ENCODE assay signal across 1 cellular context in the genomic region with DNA sequence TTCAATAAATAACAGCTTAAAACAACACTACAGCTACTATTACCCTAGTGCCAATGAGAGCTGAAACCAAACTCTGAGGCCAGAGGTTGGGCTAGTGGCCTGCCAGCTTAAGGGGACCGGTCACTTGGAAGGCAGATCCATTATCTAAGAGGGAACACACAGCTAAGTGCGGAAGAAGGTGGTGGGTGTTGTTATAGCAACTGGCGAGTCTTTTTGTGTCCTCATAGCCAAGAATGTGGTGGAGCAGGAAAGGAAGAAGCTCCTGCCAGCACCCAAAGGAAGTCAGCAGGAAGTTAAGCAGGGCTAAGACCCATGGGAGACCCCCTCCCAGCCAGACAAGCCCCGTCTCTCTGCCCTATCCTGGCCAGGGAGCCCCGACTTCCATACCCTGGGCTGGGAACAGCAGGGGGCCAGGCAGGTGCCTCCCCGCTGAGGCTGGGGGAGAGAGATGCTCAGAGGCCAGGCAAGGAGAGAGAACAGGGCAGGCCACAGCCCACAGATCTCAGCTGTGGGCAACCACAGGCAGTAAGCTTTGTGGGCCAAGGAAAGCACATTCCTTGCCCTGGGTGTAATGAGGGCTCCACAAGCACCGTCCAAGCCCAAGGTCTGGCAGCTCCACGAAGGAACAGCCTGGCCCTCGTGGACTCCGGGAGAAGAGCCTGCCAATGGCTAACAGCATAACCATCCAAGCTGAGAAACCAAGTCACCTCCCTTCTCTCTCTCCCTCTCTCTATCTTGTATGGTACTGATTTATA.
TF ChIP-seq lines count a peak whose summit lies in the region.

No MANE protein-coding gene starts in this region.

TF ChIP-seq in K562, 482 proteins besides CTCF, POLR2A, EP300 and RAD21:
- TF ChIP-seq RFX1 (IDR thresholded peaks at IDR 0.05) (peak; percentile 26; the same call in 1 of the 2 replicates), SMAD4 (CRISPR knock-in tag; conservative IDR thresholded peaks at IDR 0.05) (no peak)
